Comparison of ENCODE assay signal across 8 cellular contexts in the genomic region with DNA sequence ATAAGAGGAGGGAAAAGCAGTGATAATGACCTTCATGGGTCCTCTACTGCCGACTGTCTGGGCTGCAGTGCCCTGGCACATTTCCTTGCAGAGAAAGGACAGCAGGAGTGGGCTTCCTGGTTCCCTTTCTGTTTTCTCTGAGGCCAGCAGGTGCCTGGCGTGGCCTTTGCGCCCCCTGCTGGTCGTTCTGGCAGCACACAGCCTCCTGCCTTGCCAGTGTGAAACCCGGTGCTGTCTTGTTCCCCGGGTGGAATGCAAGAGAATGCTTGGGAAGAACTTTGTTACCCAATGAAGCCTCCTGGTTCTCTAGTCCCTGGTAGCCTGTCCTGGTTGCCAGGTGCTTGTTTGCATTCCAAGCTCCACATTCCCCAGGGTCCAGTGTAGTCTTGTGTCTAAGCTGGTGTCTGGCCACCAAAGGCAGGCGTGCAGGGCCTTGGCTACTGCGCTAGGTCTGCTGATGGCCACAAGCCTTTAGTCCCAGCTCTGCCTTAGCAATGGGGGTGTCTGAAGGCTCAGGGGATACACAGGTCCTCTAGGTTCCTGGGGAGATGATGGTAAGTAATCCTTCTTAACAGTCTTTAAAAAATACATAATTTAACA.
DNase-seq lines count a peak whose midpoint lies in the region; ATAC-seq and TF ChIP-seq lines count a peak whose summit lies in the region.

No MANE protein-coding gene starts in this region.

- no peaks in the 10 kb centered on the region for H3K9me3 ChIP-seq in right lobe of liver

- DNase-seq in NCI-H2081 treated with DMSO at 0.1 percent for 48 hours (lab: John Stamatoyannopoulos, UW) (peak; percentile 30), cerebellar cortex (ENCODE audit: low spot score) (peak; percentile 38), right lobe of liver (peak; percentile 67 to 70 (median 70)), NK-92 (lab: John Stamatoyannopoulos, UW; ENCODE audit: unreplicated experiment) (no peak)
- peak; percentile 34 for DNase-seq in activated CD4-positive, alpha-beta T cell treated with anti-CD3 and anti-CD28 coated beads for 1 hour
- peak; percentile 20 for DNase-seq in stimulated activated CD8-positive, alpha-beta memory T cell treated with anti-CD3 and anti-CD28 coated beads, Interleukin-12 subunit alpha, Interleukin-12 subunit beta, amount 100 ng/mL, for 4 hours (ENCODE audit: low read depth)

- H3K27ac ChIP-seq in right lobe of liver = no peak overlapping the region

- WGBS in right lobe of liver (ENCODE audit: insufficient coverage, low coverage, low lambda C conversion rate, missing lambda C conversion rate) = 49% methylated on average over 3 of the region's 8 CpGs

- TF ChIP-seq POLR2A in right lobe of liver (IDR thresholded peaks at IDR 0.05) = no peak

- no peaks in the 10 kb centered on the region for H3K4me1 ChIP-seq in right lobe of liver

- ATAC-seq in HG02610 (IDR thresholded peaks at IDR 0.05; ENCODE audit: unreplicated experiment) (peak; percentile 90), right lobe of liver (peak; percentile 91 to 97 (median 94))

- no peaks in the 10 kb centered on the region for H3K27me3 ChIP-seq in right lobe of liver

- no peaks in the 10 kb centered on the region for H3K36me3 ChIP-seq in right lobe of liver

- intact Hi-C loops in right lobe of liver (cut with DNase I) = no loop called here

- no peak overlapping the region for H3K4me3 ChIP-seq in right lobe of liver

- TF ChIP-seq CTCF in GM12873 (IDR thresholded peaks at IDR 0.05; ENCODE audit: insufficient read depth, low read depth, low read length, missing control alignments) (peak; percentile 98), right lobe of liver (IDR thresholded peaks at IDR 0.05) (peak; percentile 76 to 96 (median 94))
